ENCODE assay signal across 8 cellular contexts in genomic region chr6:96521625-96522468, GRCh38. TPM values are rescaled to one million over a fixed set of nuclear protein-coding genes. Genes with fewer than 3 reads are reported as not detected.
A peak's percentile ranks its signal among the peaks of the same experiment; 100 is the strongest.
DNase-seq lines count a peak whose midpoint lies in the region; ATAC-seq lines count a peak whose summit lies in the region.

UFL1 (plus strand) TSS chr6:96521806; CDS start chr6:96521874, 68 bp downstream.

- H3K27me3 ChIP-seq in Karpas-422 (ENCODE audit: low read length) = no peaks in the 10 kb centered on the region

- H3K4me3 ChIP-seq in Karpas-422 (ENCODE audit: low read length) = peak within 1 kb of the TSS; percentile 99

- no peaks in the 10 kb centered on the region for H4K20me1 ChIP-seq in Karpas-422 (ENCODE audit: insufficient read depth, low read depth, low read length)

- peak within 1 kb of the TSS; percentile 92 for H3K4me2 ChIP-seq in Karpas-422 (ENCODE audit: low read depth, low read length, poor library complexity, severe bottlenecking)

- intact Hi-C loops in activated T-helper 1 cell treated with anti-CD3 and anti-CD28 coated beads, Interleukin-12 subunit alpha, Interleukin-12 subunit beta, Interleukin-2, Interleukin-4 antibody, amounts not matched to agents 30 ng/mL and 10 ng/mL and 1 ng/mL, durations not matched to agents 14 hours and 24 hours and 36 hours (cut with micrococcal nuclease) = loop anchor here (1.0 to 5.0 kb wide), 8 partner anchors 56 to 945 kb away; partner anchors contain the start of genes GPR63, KLHL32, MANEA and MMS22L

- peak; percentile 91 for DNase-seq in DMS79 treated with DMSO at 0.1 percent for 48 hours (lab: John Stamatoyannopoulos, UW)
- peak; percentile 97 for DNase-seq in Karpas-422
- DNase-seq in RKO (ENCODE audit: low spot score) = peak; percentile 96
- DNase-seq in activated T-helper 1 cell treated with anti-CD3 and anti-CD28 coated beads, Interleukin-12 subunit alpha, Interleukin-12 subunit beta, Interleukin-2, Interleukin-4 antibody, amounts not matched to agents 30 ng/mL and 10 ng/mL and 1 ng/mL, durations not matched to agents 14 hours and 24 hours and 36 hours (ENCODE audit: low spot score) = peak; percentile 89
- peak; percentile 91 for DNase-seq in fibroblast of gingiva (ENCODE audit: low read depth)
- peak; percentile 94 for DNase-seq in naive B cell

- H3K9me3 Mint-ChIP-seq in activated T-helper 1 cell treated with anti-CD3 and anti-CD28 coated beads, Interleukin-12 subunit alpha, Interleukin-12 subunit beta, Interleukin-2, Interleukin-4 antibody, amounts not matched to agents 30 ng/mL and 10 ng/mL and 1 ng/mL, durations not matched to agents 14 hours and 24 hours and 36 hours = no peaks in the 10 kb centered on the region
- H3K9me3 Mint-ChIP-seq in naive B cell = no peaks in the 10 kb centered on the region
- H3K9me3 Mint-ChIP-seq in stimulated activated memory B cell treated with anti-CD40 and anti-IgM and Interleukin-4, amounts not matched to agents 10 μg/mL and 1 μg/mL and 100 μg/mL, for 72 hours = no peaks in the 10 kb centered on the region

- peaks cover 9% of the 10 kb centered on the region for H3K36me3 Mint-ChIP-seq in activated T-helper 1 cell treated with anti-CD3 and anti-CD28 coated beads, Interleukin-12 subunit alpha, Interleukin-12 subunit beta, Interleukin-2, Interleukin-4 antibody, amounts not matched to agents 30 ng/mL and 10 ng/mL and 1 ng/mL, durations not matched to agents 14 hours and 24 hours and 36 hours (ENCODE audit: low read depth)
- H3K36me3 Mint-ChIP-seq in naive B cell = peaks cover 0 to 12% of the 10 kb centered on the region in 2 donors
- H3K36me3 Mint-ChIP-seq in stimulated activated memory B cell treated with anti-CD40 and anti-IgM and Interleukin-4, amounts not matched to agents 10 μg/mL and 1 μg/mL and 100 μg/mL, for 72 hours = peaks cover 9% of the 10 kb centered on the region

- peak within 1 kb of the TSS; percentile 82 for H3K27ac ChIP-seq in Karpas-422 (ENCODE audit: low read length)

- peaks cover 24% of the 10 kb centered on the region for H3K4me1 Mint-ChIP-seq in activated T-helper 1 cell treated with anti-CD3 and anti-CD28 coated beads, Interleukin-12 subunit alpha, Interleukin-12 subunit beta, Interleukin-2, Interleukin-4 antibody, amounts not matched to agents 30 ng/mL and 10 ng/mL and 1 ng/mL, durations not matched to agents 14 hours and 24 hours and 36 hours (ENCODE audit: low read depth)
- peaks cover 19 to 28% (median 19%) of the 10 kb centered on the region in 3 donors for H3K4me1 Mint-ChIP-seq in naive B cell
- peaks cover 18% of the 10 kb centered on the region for H3K4me1 Mint-ChIP-seq in stimulated activated memory B cell treated with anti-CD40 and anti-IgM and Interleukin-4, amounts not matched to agents 10 μg/mL and 1 μg/mL and 100 μg/mL, for 72 hours

- peak within 1 kb of the TSS; percentile 100 for H3K4me3 Mint-ChIP-seq in activated T-helper 1 cell treated with anti-CD3 and anti-CD28 coated beads, Interleukin-12 subunit alpha, Interleukin-12 subunit beta, Interleukin-2, Interleukin-4 antibody, amounts not matched to agents 30 ng/mL and 10 ng/mL and 1 ng/mL, durations not matched to agents 14 hours and 24 hours and 36 hours
- H3K4me3 Mint-ChIP-seq in naive B cell = peak within 1 kb of the TSS; percentile 94 to 100 (median 100)
- peak within 1 kb of the TSS; percentile 99 for H3K4me3 Mint-ChIP-seq in stimulated activated memory B cell treated with anti-CD40 and anti-IgM and Interleukin-4, amounts not matched to agents 10 μg/mL and 1 μg/mL and 100 μg/mL, for 72 hours

- no peaks in the 10 kb centered on the region for H3K9me3 ChIP-seq in Karpas-422 (ENCODE audit: low read length)

- peak within 1 kb of the TSS; percentile 100 for H3K27ac Mint-ChIP-seq in activated T-helper 1 cell treated with anti-CD3 and anti-CD28 coated beads, Interleukin-12 subunit alpha, Interleukin-12 subunit beta, Interleukin-2, Interleukin-4 antibody, amounts not matched to agents 30 ng/mL and 10 ng/mL and 1 ng/mL, durations not matched to agents 14 hours and 24 hours and 36 hours
- peak within 1 kb of the TSS; percentile 100 for H3K27ac Mint-ChIP-seq in naive B cell
- H3K27ac Mint-ChIP-seq in stimulated activated memory B cell treated with anti-CD40 and anti-IgM and Interleukin-4, amounts not matched to agents 10 μg/mL and 1 μg/mL and 100 μg/mL, for 72 hours = peak within 1 kb of the TSS; percentile 98

- peak within 1 kb of the TSS; percentile 96 for H3K9ac ChIP-seq in Karpas-422 (ENCODE audit: low read length)

- ATAC-seq in GM21825 (IDR thresholded peaks at IDR 0.05; ENCODE audit: unreplicated experiment) (peak; percentile 99), naive B cell (ENCODE audit: low read depth in 2 of 2) (peak; percentile 90 to 91)
- peak; percentile 99 for ATAC-seq in stimulated activated memory B cell treated with anti-CD40 and anti-IgM and Interleukin-4, amounts not matched to agents 10 μg/mL and 1 μg/mL and 100 μg/mL, for 72 hours

- peaks cover 32% of the 10 kb centered on the region for H3K4me1 ChIP-seq in Karpas-422 (ENCODE audit: low read length)

- peak within 1 kb of the TSS; percentile 88 for H2AFZ ChIP-seq in Karpas-422 (ENCODE audit: low read length)

- H3K27me3 Mint-ChIP-seq in activated T-helper 1 cell treated with anti-CD3 and anti-CD28 coated beads, Interleukin-12 subunit alpha, Interleukin-12 subunit beta, Interleukin-2, Interleukin-4 antibody, amounts not matched to agents 30 ng/mL and 10 ng/mL and 1 ng/mL, durations not matched to agents 14 hours and 24 hours and 36 hours (ENCODE audit: insufficient read depth) = no peaks in the 10 kb centered on the region
- H3K27me3 Mint-ChIP-seq in naive B cell = no peaks in the 10 kb centered on the region
- H3K27me3 Mint-ChIP-seq in stimulated activated memory B cell treated with anti-CD40 and anti-IgM and Interleukin-4, amounts not matched to agents 10 μg/mL and 1 μg/mL and 100 μg/mL, for 72 hours = no peaks in the 10 kb centered on the region

- H3K36me3 ChIP-seq in Karpas-422 (ENCODE audit: insufficient read depth, low read length) = peaks cover 32% of the 10 kb centered on the region; the same call in 1 of the 2 replicates

- H3K9me2 ChIP-seq in Karpas-422 (replicated peaks; ENCODE audit: insufficient read depth, low read length) = no peaks in the 10 kb centered on the region

- H3K79me2 ChIP-seq in Karpas-422 (ENCODE audit: low read length) = peaks cover 36% of the 10 kb centered on the region

RNA-seq across cellular contexts. Expression of gene UFL1, which starts in this region (rescaled TPM):
- 19.3 and 45.8 TPM in 2 replicates for total RNA-seq in Karpas-422 (2014; rRNA removed; shearing (Covaris generic); ENCODE audit: low replicate concordance)
- 22.0 and 22.7 TPM in 2 replicates for total RNA-seq in activated T-helper 1 cell treated with anti-CD3 and anti-CD28 coated beads, Interleukin-12 subunit alpha, Interleukin-12 subunit beta, Interleukin-2, Interleukin-4 antibody, amounts not matched to agents 30 ng/mL and 10 ng/mL and 1 ng/mL, durations not matched to agents 14 hours and 24 hours and 36 hours
- polyA plus RNA-seq in naive B cell (ENCODE audit: low read depth in 6 of 6) = 10 to 100 TPM; 11.0 to 23.5 (median 19.0) TPM

Comparison
In these comparisons a context has a peak if more than half of its experiments do, and no peak if none do; other contexts are left out.
1. Peak in every context shown above with its lines: DNase-seq, ATAC-seq, H3K4me3 ChIP-seq and H3K27ac ChIP-seq.